ENCODE assay signal across 7 cellular contexts in genomic region chr5:80246995-80247729, GRCh38. TPM values are rescaled to one million over a fixed set of nuclear protein-coding genes. Genes with fewer than 3 reads are reported as not detected.
DNase-seq lines count a peak whose midpoint lies in the region; ATAC-seq and TF ChIP-seq lines count a peak whose summit lies in the region.

No MANE protein-coding gene starts in this region.

- DNase-seq in NCI-H2081 (lab: John Stamatoyannopoulos, UW), result peak; percentile 15 to 60
- DNase-seq in activated CD4-positive, alpha-beta T cell treated with anti-CD3 and anti-CD28 coated beads, Interleukin-2, amount 50 U/mL, for 48 hours, result peak; percentile 37 to 53
- DNase-seq in nephron progenitor cell, result peak; percentile 31
- no peak for DNase-seq in NCI-H2029 (lab: John Stamatoyannopoulos, UW)

- H3K9me3 Mint-ChIP-seq in nephron progenitor cell, result peaks cover 28% of the 10 kb centered on the region

- no peaks in the 10 kb centered on the region for H3K27me3 Mint-ChIP-seq in nephron progenitor cell (ENCODE audit: low read depth, poor library complexity)

- H3K9me3 ChIP-seq in esophagus (ENCODE audit: control insufficient read depth in 2 of 2, insufficient read depth in 1 of 2, low read depth in 1 of 2, low read length in 1 of 2), result no peaks in the 10 kb centered on the region

- H3K4me1 Mint-ChIP-seq in nephron progenitor cell, result peaks cover 61% of the 10 kb centered on the region

- H3K27ac ChIP-seq in esophagus (ENCODE audit: low read depth in 2 of 2, low read length in 1 of 2), result peak overlapping the region; percentile 83 to 86

- H3K4me1 ChIP-seq in esophagus (ENCODE audit: control insufficient read depth in 2 of 2, insufficient read depth in 2 of 2, low read length in 1 of 2), result peaks cover 2 to 9% of the 10 kb centered on the region in 2 donors

- TF ChIP-seq CTCF in nephron progenitor cell (IDR thresholded peaks at IDR 0.05), result no peak

- H3K36me3 Mint-ChIP-seq in nephron progenitor cell (ENCODE audit: low read depth), result peaks cover 38% of the 10 kb centered on the region

- H3K4me3 ChIP-seq in esophagus (ENCODE audit: low read depth in 1 of 2, low read length in 2 of 2), result peak overlapping the region in 1 of 2 donors; percentile 7

- H3K36me3 ChIP-seq in esophagus (ENCODE audit: control insufficient read depth in 2 of 2, insufficient read depth in 2 of 2, low read length in 1 of 2), result no peaks in the 10 kb centered on the region

- ATAC-seq in GM18517 (IDR thresholded peaks at IDR 0.05; ENCODE audit: unreplicated experiment), result peak; percentile 89
- peak; percentile 84 for ATAC-seq in HG02852 (IDR thresholded peaks at IDR 0.05; ENCODE audit: unreplicated experiment)

- peak overlapping the region; percentile 64 for H3K4me3 Mint-ChIP-seq in nephron progenitor cell

- no peaks in the 10 kb centered on the region for H3K27me3 ChIP-seq in esophagus (ENCODE audit: control insufficient read depth in 1 of 2, insufficient read depth in 2 of 2, low read length in 2 of 2)

- H3K27ac Mint-ChIP-seq in nephron progenitor cell, result peak overlapping the region; percentile 91

- 9 to 13% methylated on average over 6 of the region's 6 CpGs for WGBS in esophagus, 2 donors

RNA-seq across cellular contexts. Expression of gene SERINC5, which starts 8.7 kb away (rescaled TPM):
- polyA plus RNA-seq in esophagus, result 10 to 100 TPM; 10.8 to 11.7 TPM
